7 cellular contexts compared by ENCODE assay signal in genomic region chr11:5021996-5022395, GRCh38. TPM values are rescaled to one million over a fixed set of nuclear protein-coding genes. Genes with fewer than 3 reads are reported as not detected.
"Had no signal": no experiment of that assay in that cellular context is flagged by ENCODE, and none has a peak within 500 bp of the region (broad histone marks: within the 10 kb centered on the region; RNA-seq: fewer than 3 reads in every experiment).

No MANE protein-coding gene starts in this region.

- H3K4me1 Mint-ChIP-seq: GM23338, H9, IgD-negative memory B cell had no signal

- DNase-seq: H9, HCEC 1CT had no signal

- ATAC-seq: GM23338, HepG2 had no signal

- H3K36me3 Mint-ChIP-seq: IgD-negative memory B cell had no signal

- H3K27me3 Mint-ChIP-seq: IgD-negative memory B cell had no signal

- H3K4me2 ChIP-seq: GM23338 had no signal

- H3K4me3 Mint-ChIP-seq: GM23338, H9, IgD-negative memory B cell had no signal

- H2AFZ ChIP-seq: GM23338 had no signal

- H3K27ac Mint-ChIP-seq: GM23338, H9, IgD-negative memory B cell had no signal

- H3K4me3 ChIP-seq: GM23338 had no signal

RNA-seq across cellular contexts. Expression of gene OR52J3, which starts 24.3 kb away (rescaled TPM):
- total RNA-seq: GM23338, H1, H9, HepG2, HT-29 had no signal
- polyA plus RNA-seq: GM23338, H1, HepG2, IgD-negative memory B cell had no signal

RNA-seq across cellular contexts. Expression of gene OR51L1, which starts 27.3 kb away (rescaled TPM):
- total RNA-seq: GM23338, H1, H9, HepG2, HT-29 had no signal
- polyA plus RNA-seq: GM23338, H1, HepG2, IgD-negative memory B cell had no signal

RNA-seq across cellular contexts. Expression of gene OR52E2, which starts 37.4 kb away (rescaled TPM):
- total RNA-seq: GM23338, H1, H9, HepG2, HT-29 had no signal
- polyA plus RNA-seq: GM23338, H1, HepG2, IgD-negative memory B cell had no signal

RNA-seq across cellular contexts. Expression of gene OR52E1, which starts 47.4 kb away (rescaled TPM):
- total RNA-seq: GM23338, H1, H9, HepG2, HT-29 had no signal
- polyA plus RNA-seq: GM23338, H1, HepG2, IgD-negative memory B cell had no signal
